8 cellular contexts compared by ENCODE assay signal in genomic region chr3:15630646-15631350, GRCh38. TPM values are rescaled to one million over a fixed set of nuclear protein-coding genes. Genes with fewer than 3 reads are reported as not detected.
DNase-seq lines count a peak whose midpoint lies in the region; ATAC-seq and TF ChIP-seq lines count a peak whose summit lies in the region.

No MANE protein-coding gene starts in this region.

- H3K27ac ChIP-seq in BLaER1 treated with 17β-estradiol and CSF1 and Interleukin-3, amounts not matched to agents 10 nM and 100 nM, result peak overlapping the region in 3 of 11 experiments; percentile 3 to 8 (median 7); a peak in 1 of 22 replicates
- H3K27ac ChIP-seq in KOPT-K1 (ENCODE audit: low read depth, low read length, poor library complexity, severe bottlenecking), result peak overlapping the region; percentile 16

- no peak overlapping the region for H3K4me3 Mint-ChIP-seq in central memory CD8-positive, alpha-beta T cell
- peak overlapping the region; percentile 37 for H3K4me3 Mint-ChIP-seq in mesothelial cell of epicardium

- H3K4me1 ChIP-seq in BLaER1 treated with 17β-estradiol and CSF1 and Interleukin-3, amounts not matched to agents 10 nM and 100 nM, result peaks cover 6 to 40% (median 20%) of the 10 kb centered on the region in 10 experiments; a peak in 18 of 20 replicates

- peaks cover 3% of the 10 kb centered on the region for H3K36me3 Mint-ChIP-seq in central memory CD8-positive, alpha-beta T cell (ENCODE audit: insufficient read depth)
- H3K36me3 Mint-ChIP-seq in mesothelial cell of epicardium, result no peaks in the 10 kb centered on the region

- peak overlapping the region; percentile 6 to 68 (median 35); a peak in 17 of 22 replicates for H3K4me2 ChIP-seq in BLaER1 treated with 17β-estradiol and CSF1 and Interleukin-3, amounts not matched to agents 10 nM and 100 nM

- H3K36me3 ChIP-seq in BLaER1 treated with 17β-estradiol and CSF1 and Interleukin-3, amounts not matched to agents 10 nM and 100 nM, result no peaks in the 10 kb centered on the region
- H3K36me3 ChIP-seq in KOPT-K1 (ENCODE audit: insufficient read depth, low read length), result no peaks in the 10 kb centered on the region

- no peaks in the 10 kb centered on the region for H3K9me3 Mint-ChIP-seq in central memory CD8-positive, alpha-beta T cell
- H3K9me3 Mint-ChIP-seq in mesothelial cell of epicardium, result no peaks in the 10 kb centered on the region

- ATAC-seq in GM19438 (IDR thresholded peaks at IDR 0.05; ENCODE audit: low read depth, unreplicated experiment), result peak; percentile 34
- ATAC-seq in central memory CD8-positive, alpha-beta T cell (replicated peaks; ENCODE audit: extremely low read depth, poor library complexity, severe bottlenecking), result no peak

- no peaks in the 10 kb centered on the region for H3K27me3 ChIP-seq in BLaER1 treated with 17β-estradiol and CSF1 and Interleukin-3, amounts not matched to agents 10 nM and 100 nM

- peak overlapping the region; percentile 20 for H3K27ac Mint-ChIP-seq in central memory CD8-positive, alpha-beta T cell (ENCODE audit: low read depth)
- H3K27ac Mint-ChIP-seq in mesothelial cell of epicardium, result peak overlapping the region; percentile 92

- no peaks in the 10 kb centered on the region for H3K9me3 ChIP-seq in BLaER1 treated with 17β-estradiol and CSF1 and Interleukin-3, amounts not matched to agents 10 nM and 100 nM (replicated peaks in 1 of 11)
- H3K9me3 ChIP-seq in KOPT-K1 (ENCODE audit: insufficient read depth, low read length, poor library complexity, severe bottlenecking), result no peaks in the 10 kb centered on the region

- H3K4me3 ChIP-seq in BLaER1 treated with 17β-estradiol and CSF1 and Interleukin-3, amounts not matched to agents 10 nM and 100 nM, result no peak overlapping the region; a peak in 1 of 20 replicates

- no peak for DNase-seq in central memory CD8-positive, alpha-beta T cell (ENCODE audit: low spot score in 2 of 2)
- DNase-seq in mesothelial cell of epicardium (ENCODE audit: low spot score in 2 of 2, unreplicated experiment in 2 of 2) (no peak), DMS153 treated with DMSO at 0.1 percent for 48 hours (lab: John Stamatoyannopoulos, UW; ENCODE audit: unreplicated experiment) (no peak), HuH-7.5 (ENCODE audit: low spot score) (no peak), NCI-H2196 treated with DMSO at 0.1 percent for 48 hours (lab: John Stamatoyannopoulos, UW; ENCODE audit: unreplicated experiment) (no peak)

- H3K9ac ChIP-seq in BLaER1 treated with 17β-estradiol and CSF1 and Interleukin-3, amounts not matched to agents 10 nM and 100 nM, result no peak overlapping the region

- H3K4me1 Mint-ChIP-seq in central memory CD8-positive, alpha-beta T cell, result peaks cover 20% of the 10 kb centered on the region
- H3K4me1 Mint-ChIP-seq in mesothelial cell of epicardium, result peaks cover 59% of the 10 kb centered on the region

- no peaks in the 10 kb centered on the region for H4K20me1 ChIP-seq in BLaER1 treated with 17β-estradiol and CSF1 and Interleukin-3, amounts not matched to agents 10 nM and 100 nM

- no peak for TF ChIP-seq CTCF in mesothelial cell of epicardium (IDR thresholded peaks at IDR 0.05; ENCODE audit: unreplicated experiment)

- H3K27me3 Mint-ChIP-seq in central memory CD8-positive, alpha-beta T cell, result no peaks in the 10 kb centered on the region
- no peaks in the 10 kb centered on the region for H3K27me3 Mint-ChIP-seq in mesothelial cell of epicardium (ENCODE audit: low read depth)

RNA-seq across cellular contexts. Expression of gene BTD, which starts 29.3 kb away (rescaled TPM):
- total RNA-seq in mesothelial cell of epicardium, result 10.7 to 12.5 TPM (median 12.3 TPM) in 3 replicates

RNA-seq across cellular contexts. Expression of gene HACL1, which starts 29.4 kb away (rescaled TPM):
- total RNA-seq in mesothelial cell of epicardium, result 25.1 to 25.4 TPM (median 25.3 TPM) in 3 replicates
